20 cellular contexts compared by ENCODE assay signal in the genomic region with DNA sequence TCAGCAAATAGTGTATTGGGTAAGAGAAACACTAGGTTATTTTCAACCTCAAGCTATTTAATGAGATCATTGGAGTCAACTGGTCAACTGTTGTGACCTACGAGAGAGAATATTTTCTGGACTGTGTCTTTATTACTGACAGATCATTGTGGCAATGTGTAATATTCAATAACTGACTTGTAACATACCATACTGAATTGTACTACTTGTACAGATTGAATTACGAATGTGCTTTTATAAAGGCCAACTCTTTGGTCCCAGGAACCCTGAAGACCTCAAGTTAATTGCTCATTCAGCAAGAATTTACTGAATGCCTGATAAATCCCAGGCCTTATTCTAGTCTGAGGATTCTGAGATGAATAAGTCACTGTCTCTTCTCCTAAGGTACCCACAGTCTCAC. TPM values are rescaled to one million over a fixed set of nuclear protein-coding genes. Genes with fewer than 3 reads are reported as not detected.
DNase-seq lines count a peak whose midpoint lies in the region; FAIRE-seq and TF ChIP-seq lines count a peak whose summit lies in the region.
"Had no signal": no experiment of that assay in that cellular context is flagged by ENCODE, and none has a peak within 500 bp of the region (broad histone marks: within the 10 kb centered on the region; RNA-seq: fewer than 3 reads in every experiment).

No MANE protein-coding gene starts in this region.

- peaks cover 17% of the 10 kb centered on the region for H3K27me3 Mint-ChIP-seq in activated naive CD4-positive, alpha-beta T cell treated with anti-CD3 and anti-CD28 coated beads for 36 hours (ENCODE audit: low read depth)

- no peaks in the 10 kb centered on the region for H3K9me3 ChIP-seq in esophagus muscularis mucosa
- H3K9me3 ChIP-seq: upper lobe of right lung had no signal

- no peak for TF ChIP-seq POLR2A in esophagus muscularis mucosa (IDR thresholded peaks at IDR 0.05; ENCODE audit: low read depth)

- no peaks in the 10 kb centered on the region for H3K9me3 Mint-ChIP-seq in activated naive CD4-positive, alpha-beta T cell treated with anti-CD3 and anti-CD28 coated beads for 36 hours
- H3K9me3 Mint-ChIP-seq: activated naive CD8-positive, alpha-beta T cell treated with anti-CD3 and anti-CD28 coated beads, Interleukin-2, amount 50 U/mL, for 24 hours; activated T-cell treated with anti-CD3 and anti-CD28 coated beads, Interleukin-2, amount 50 U/mL, for 24 hours had no signal

- no peak overlapping the region for H3K27ac Mint-ChIP-seq in activated naive CD4-positive, alpha-beta T cell treated with anti-CD3 and anti-CD28 coated beads for 36 hours
- H3K27ac Mint-ChIP-seq: activated naive CD8-positive, alpha-beta T cell treated with anti-CD3 and anti-CD28 coated beads, Interleukin-2, amount 50 U/mL, for 24 hours; activated T-cell treated with anti-CD3 and anti-CD28 coated beads, Interleukin-2, amount 50 U/mL, for 24 hours had no signal

- H3K27ac ChIP-seq in ACC112 (ENCODE audit: low read depth, low read length) (peak overlapping the region; percentile 83), brain microvascular endothelial cell (no peak overlapping the region), esophagus muscularis mucosa (replicated peaks in 1 of 4) (no peak overlapping the region)
- H3K27ac ChIP-seq: parathyroid adenoma, SK-N-MC, upper lobe of right lung had no signal

- no peak for TF ChIP-seq CTCF in brain microvascular endothelial cell (IDR thresholded peaks at IDR 0.05; ENCODE audit: low read depth, low read length, missing control alignments)
- no peak for TF ChIP-seq CTCF in GM13977 (IDR thresholded peaks at IDR 0.05; ENCODE audit: extremely low read depth, insufficient read depth, missing control alignments)
- no peak for TF ChIP-seq CTCF in esophagus muscularis mucosa (IDR thresholded peaks at IDR 0.05)

- H2AFZ ChIP-seq in ACC112 (ENCODE audit: low read length, unreplicated experiment), result no peak overlapping the region
- H2AFZ ChIP-seq: parathyroid adenoma had no signal

- intact Hi-C loops in esophagus muscularis mucosa (cut with DNase I), result no loop called here
- intact Hi-C loops in activated naive CD4-positive, alpha-beta T cell treated with anti-CD3 and anti-CD28 coated beads for 36 hours (cut with micrococcal nuclease), result no loop called here

- WGBS in esophagus muscularis mucosa, result 85% methylated on average over 2 of the region's 2 CpGs

- TF ChIP-seq EP300 in esophagus muscularis mucosa (IDR thresholded peaks at IDR 0.05), result no peak

- H3K4me1 ChIP-seq in ACC112 (ENCODE audit: control insufficient read depth, insufficient read depth, low read length, unreplicated experiment) (no peaks in the 10 kb centered on the region), esophagus muscularis mucosa (no peaks in the 10 kb centered on the region)
- H3K4me1 ChIP-seq: parathyroid adenoma, upper lobe of right lung had no signal

- H3K4me3 Mint-ChIP-seq in activated naive CD4-positive, alpha-beta T cell treated with anti-CD3 and anti-CD28 coated beads for 36 hours, result no peak overlapping the region
- H3K4me3 Mint-ChIP-seq: activated naive CD8-positive, alpha-beta T cell treated with anti-CD3 and anti-CD28 coated beads, Interleukin-2, amount 50 U/mL, for 24 hours; activated T-cell treated with anti-CD3 and anti-CD28 coated beads, Interleukin-2, amount 50 U/mL, for 24 hours had no signal

- H3K4me3 ChIP-seq in ACC112 (ENCODE audit: low read depth, low read length), result no peak overlapping the region
- H3K4me3 ChIP-seq in brain microvascular endothelial cell (ENCODE audit: low read depth, low read length), result no peak overlapping the region
- no peak overlapping the region for H3K4me3 ChIP-seq in esophagus muscularis mucosa
- H3K4me3 ChIP-seq: SK-N-MC, upper lobe of right lung had no signal

- H3K4me1 Mint-ChIP-seq in activated naive CD4-positive, alpha-beta T cell treated with anti-CD3 and anti-CD28 coated beads for 36 hours (ENCODE audit: low read depth), result no peaks in the 10 kb centered on the region
- H3K4me1 Mint-ChIP-seq: activated naive CD8-positive, alpha-beta T cell treated with anti-CD3 and anti-CD28 coated beads, Interleukin-2, amount 50 U/mL, for 24 hours had no signal

- CTCF ChIA-PET in activated naive CD4-positive, alpha-beta T cell treated with anti-CD3 and anti-CD28 coated beads for 36 hours (lab: Charles Lee), result interaction anchor here (1.0 kb wide), 1 partner anchor 14 kb away, joined by 3 read pairs; no protein-coding TSS in a partner anchor

- peaks cover 25% of the 10 kb centered on the region for H3K27me3 ChIP-seq in ACC112 (ENCODE audit: insufficient read depth, low read length)
- H3K27me3 ChIP-seq in brain microvascular endothelial cell (replicated peaks), result no peaks in the 10 kb centered on the region
- H3K27me3 ChIP-seq in esophagus muscularis mucosa, result peaks cover 0 to 9% (median 0%) of the 10 kb centered on the region in 4 donors
- H3K27me3 ChIP-seq: upper lobe of right lung had no signal

- H3K36me3 Mint-ChIP-seq in activated naive CD4-positive, alpha-beta T cell treated with anti-CD3 and anti-CD28 coated beads for 36 hours (ENCODE audit: low read depth), result no peaks in the 10 kb centered on the region

- no peaks in the 10 kb centered on the region for H3K79me2 ChIP-seq in ACC112 (ENCODE audit: control insufficient read depth, insufficient read depth, low read length, unreplicated experiment)
- H3K79me2 ChIP-seq: parathyroid adenoma had no signal

- in situ Hi-C loops in brain microvascular endothelial cell (cut with HindIII; ENCODE audit: low pct_ligation_motif_present, low sequenced_read_pairs), result no loop called here
- in situ Hi-C loops in GM13977 (cut with MboI; ENCODE audit: low pct_unique_long_range_greater_than_20kb, low sequenced_read_pairs, unreplicated experiment), result no loop called here

- H3K36me3 ChIP-seq in ACC112 (ENCODE audit: insufficient read depth, low read length) (no peaks in the 10 kb centered on the region), brain microvascular endothelial cell (replicated peaks) (no peaks in the 10 kb centered on the region), esophagus muscularis mucosa (no peaks in the 10 kb centered on the region)
- H3K36me3 ChIP-seq: upper lobe of right lung had no signal

- DNase-seq in HTR-8/SVneo (ENCODE audit: insufficient read length, low spot score) (peak; percentile 33), brain microvascular endothelial cell (peak; percentile 38), kidney tubule cell (ENCODE audit: low spot score) (peak; percentile 92), GM13977 (ENCODE audit: low spot score) (no peak), esophagus muscularis mucosa (ENCODE audit: extremely low spot score) (no peak), NOMO-1 treated with DMSO at 0.1 percent for 48 hours (lab: John Stamatoyannopoulos, UW; ENCODE audit: unreplicated experiment) (no peak)
- DNase-seq in activated naive CD4-positive, alpha-beta T cell treated with anti-CD3 and anti-CD28 coated beads for 36 hours, result no peak
- DNase-seq: activated naive CD8-positive, alpha-beta T cell treated with anti-CD3 and anti-CD28 coated beads, Interleukin-2, amount 50 U/mL, for 24 hours; activated T-cell treated with anti-CD3 and anti-CD28 coated beads, Interleukin-2, amount 50 U/mL, for 24 hours; COR-L47; GF-D8; KG1; left cardiac atrium; stimulated activated CD4-positive, alpha-beta T cell treated with anti-CD3 and anti-CD28 coated beads, Interleukin-12 subunit alpha, Interleukin-12 subunit beta, amount 100 ng/mL, for 4 hours; stimulated activated naive CD4-positive, alpha-beta T cell; upper lobe of right lung had no signal

- peak; percentile 59 for FAIRE-seq in HTR-8/SVneo (lab: Jason Lieb, UNC)
- FAIRE-seq: GM18507 had no signal

RNA-seq across cellular contexts. Expression of a gene that starts 56.1 kb away (rescaled TPM):
- under 1 TPM; 0.13 to 0.83 (median 0.26) TPM for total RNA-seq in esophagus muscularis mucosa
- 1 to 10 TPM; 2.4 to 2.8 TPM for total RNA-seq in activated naive CD4-positive, alpha-beta T cell treated with anti-CD3 and anti-CD28 coated beads for 36 hours

Comparison
In these comparisons a context has a peak if more than half of its experiments do, and no peak if none do; other contexts are left out.
1. DNase-seq: peak in HTR-8/SVneo (single experiment), brain microvascular endothelial cell (single experiment) and kidney tubule cell (single experiment); none in GM13977 (single experiment), esophagus muscularis mucosa (single experiment), NOMO-1 treated with DMSO at 0.1 percent for 48 hours (single experiment) and activated naive CD4-positive, alpha-beta T cell treated with anti-CD3 and anti-CD28 coated beads for 36 hours (single experiment).